25 cellular contexts compared by ENCODE assay signal in the genomic region with DNA sequence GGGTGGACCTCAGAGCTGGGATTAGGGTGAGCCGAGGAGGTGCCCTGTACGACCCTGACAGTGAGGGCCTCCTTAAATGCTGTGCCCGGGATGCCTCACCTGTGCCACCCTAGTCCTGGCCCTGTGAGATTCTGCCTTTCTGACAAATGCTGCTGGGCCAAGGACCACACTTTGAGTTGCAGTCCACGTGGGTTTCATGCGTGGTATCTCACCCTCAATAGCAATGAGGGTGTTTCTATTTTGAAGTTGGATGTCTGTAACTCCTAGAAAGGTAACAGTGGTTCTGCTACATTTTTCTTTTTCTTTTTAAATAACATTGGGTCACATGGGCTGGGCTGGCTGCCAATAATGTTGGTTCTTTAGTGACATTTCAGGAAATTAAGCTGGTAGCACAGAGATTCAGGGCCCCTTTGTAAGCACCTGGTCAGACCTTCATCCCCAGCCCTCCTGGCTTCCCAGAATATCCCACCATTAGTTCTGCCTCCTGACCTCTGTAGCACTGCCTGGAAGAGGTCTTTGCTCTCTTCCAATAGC. TPM values are rescaled to one million over a fixed set of nuclear protein-coding genes. Genes with fewer than 3 reads are reported as not detected.
"Had no signal": no experiment of that assay in that cellular context is flagged by ENCODE, and none has a peak within 500 bp of the region (broad histone marks: within the 10 kb centered on the region; RNA-seq: fewer than 3 reads in every experiment).

No MANE protein-coding gene starts in this region.

- H3K9me3 ChIP-seq: left ventricle myocardium inferior, neutrophil, ovary, psoas muscle, tibial nerve, uterus had no signal

- H3K4me1 ChIP-seq: tibial nerve, uterus had no signal

- ATAC-seq: natural killer cell treated with Interleukin-12 subunit alpha and Interleukin-12 subunit beta and Interleukin-15 and Interleukin-18, amount 100 ng/mL, for 72 hours; right cardiac atrium had no signal

- DNase-seq: activated CD4-positive, alpha-beta T cell treated with anti-CD3 and anti-CD28 coated beads, Interleukin-2, amount 50 U/mL, for 4 hours; activated CD8-positive, alpha-beta memory T cell treated with anti-CD3 and anti-CD28 coated beads for 24 hours; activated naive CD4-positive, alpha-beta T cell treated with Interleukin-2 at 50 U/mL for 16 hours; activated naive CD8-positive, alpha-beta T cell treated with anti-CD3 and anti-CD28 coated beads, Interleukin-2, amount 10 ng/mL, durations not matched to agents 7 days and 5 days; activated T-cell treated with anti-CD3 and anti-CD28 coated beads, Interleukin-2, amount 50 U/mL, for 48 hours; amygdala; caudate nucleus; dermis blood vessel endothelial cell; effector CD8-positive, alpha-beta T cell; foreskin melanocyte; immature natural killer cell; kidney glomerular epithelial cell; left ventricle myocardium inferior; ovary; psoas muscle; right cardiac atrium; stimulated activated CD4-positive, alpha-beta T cell treated with anti-CD3 and anti-CD28 coated beads, Interleukin-12 subunit alpha, Interleukin-12 subunit beta, amount 100 ng/mL, for 4 hours; stimulated activated CD4-positive, alpha-beta T cell treated with anti-CD3 and anti-CD28 coated beads, Interleukin-4, amount 100 ng/mL, for 4 hours; T-helper 1 cell; uterus had no signal

- H3K4me3 ChIP-seq: left ventricle myocardium inferior, ovary, psoas muscle, tibial nerve, uterus had no signal

- H3K27me3 ChIP-seq: neutrophil, ovary, tibial nerve, uterus had no signal

- H3K27ac ChIP-seq: left ventricle myocardium inferior, neutrophil, ovary, psoas muscle, tibial nerve, uterus had no signal

- FAIRE-seq: TTC549 had no signal

- H3K36me3 ChIP-seq: left ventricle myocardium inferior, neutrophil, ovary, tibial nerve, uterus had no signal

RNA-seq across cellular contexts. Expression of a gene that starts 17.4 kb away (rescaled TPM):
- total RNA-seq: activated naive CD8-positive, alpha-beta T cell treated with anti-CD3 and anti-CD28 coated beads, Interleukin-2, amount 10 ng/mL, durations not matched to agents 7 days and 5 days; natural killer cell treated with Interleukin-12 subunit alpha and Interleukin-12 subunit beta and Interleukin-15 and Interleukin-18, amount 100 ng/mL, for 72 hours; tibial nerve had no signal
- polyA plus RNA-seq: immature natural killer cell had no signal

RNA-seq across cellular contexts. Expression of a gene that starts 51.6 kb away (rescaled TPM):
- total RNA-seq: activated naive CD8-positive, alpha-beta T cell treated with anti-CD3 and anti-CD28 coated beads, Interleukin-2, amount 10 ng/mL, durations not matched to agents 7 days and 5 days; natural killer cell treated with Interleukin-12 subunit alpha and Interleukin-12 subunit beta and Interleukin-15 and Interleukin-18, amount 100 ng/mL, for 72 hours; skeletal muscle tissue had no signal
- polyA plus RNA-seq: immature natural killer cell had no signal
